ENCODE assay signal across 1 cellular context in genomic region chr6:108712946-108713345, GRCh38.
A peak's percentile ranks its signal among the peaks of the same experiment; 100 is the strongest.
TF ChIP-seq lines count a peak whose summit lies in the region.

No MANE protein-coding gene starts in this region.

TF ChIP-seq in K562, 482 proteins besides CTCF, POLR2A, EP300 and RAD21:
- TF ChIP-seq CHCHD3 (CRISPR knock-in tag; IDR thresholded peaks at IDR 0.05), result no peak
- no peak for TF ChIP-seq SMARCE1 (IDR thresholded peaks at IDR 0.05)
- no peak for TF ChIP-seq UBTF (IDR thresholded peaks at IDR 0.05; ENCODE audit: borderline replicate concordance in 1 of 2, low read depth in 2 of 2, low read length in 2 of 2)
- peak; percentile 40 for TF ChIP-seq TFAP4 (CRISPR knock-in tag; IDR thresholded peaks at IDR 0.05; ENCODE audit: borderline replicate concordance)
- 0 out of 2 replicates have a peak, but pooled peaks have one; percentile 12 for TF ChIP-seq CBFA2T2 (conservative IDR thresholded peaks at IDR 0.05)
- TF ChIP-seq ZNF644 (tag; IDR thresholded peaks at IDR 0.05; ENCODE audit: low read depth), result no peak
- TF ChIP-seq E2F3 (CRISPR knock-in tag; IDR thresholded peaks at IDR 0.05), result no peak
- no peak for TF ChIP-seq MTA3 (IDR thresholded peaks at IDR 0.05; ENCODE audit: borderline replicate concordance)
- TF ChIP-seq ETV6 (IDR thresholded peaks at IDR 0.05; ENCODE audit: borderline replicate concordance in 1 of 2, low read depth in 2 of 2, low read length in 1 of 2), result no peak
- TF ChIP-seq ETV6 (CRISPR knock-in tag; IDR thresholded peaks at IDR 0.05; ENCODE audit: borderline replicate concordance), result no peak
- no peak for TF ChIP-seq ZNF175 (CRISPR knock-in tag; IDR thresholded peaks at IDR 0.05; ENCODE audit: low read depth)
- TF ChIP-seq SMARCA4 (IDR thresholded peaks at IDR 0.05), result no peak
- TF ChIP-seq NR2F6 (CRISPR knock-in tag; IDR thresholded peaks at IDR 0.05), result no peak
- TF ChIP-seq FOXK2 (conservative IDR thresholded peaks at IDR 0.05 in 1 of 2, IDR thresholded peaks at IDR 0.05 in 1 of 2; ENCODE audit: low read depth in 2 of 2), result no peak
- TF ChIP-seq KLF6 (CRISPR knock-in tag; IDR thresholded peaks at IDR 0.05; ENCODE audit: borderline replicate concordance), result no peak
- no peak for TF ChIP-seq YBX1 (IDR thresholded peaks at IDR 0.05)
- TF ChIP-seq PHB2 (IDR thresholded peaks at IDR 0.05; ENCODE audit: low read depth), result no peak
- TF ChIP-seq ZNF75A (CRISPR knock-in tag; IDR thresholded peaks at IDR 0.05), result no peak
- peak; percentile 36; the same call in 1 of the 2 replicates for TF ChIP-seq CBFA2T3 (IDR thresholded peaks at IDR 0.05)
- no peak for TF ChIP-seq GTF2E2 (tag; IDR thresholded peaks at IDR 0.05)
- TF ChIP-seq MYNN (IDR thresholded peaks at IDR 0.05), result no peak
- no peak for TF ChIP-seq MYNN (CRISPR knock-in tag; IDR thresholded peaks at IDR 0.05)
- no peak for TF ChIP-seq HDAC3 (IDR thresholded peaks at IDR 0.05; ENCODE audit: borderline replicate concordance, partially characterized antibody)
- TF ChIP-seq NFE2 (IDR thresholded peaks at IDR 0.05; ENCODE audit: low read depth), result no peak
- 0 out of 2 replicates have a peak, but pooled peaks have one; percentile 29 for TF ChIP-seq KLF16 (IDR thresholded peaks at IDR 0.05)
